9 cellular contexts compared by ENCODE assay signal in genomic region chr6:154410215-154410614, GRCh38. TPM values are rescaled to one million over a fixed set of nuclear protein-coding genes. Genes with fewer than 3 reads are reported as not detected.
DNase-seq lines count a peak whose midpoint lies in the region; ATAC-seq and TF ChIP-seq lines count a peak whose summit lies in the region.
"Had no signal": no experiment of that assay in that cellular context is flagged by ENCODE, and none has a peak within 500 bp of the region (broad histone marks: within the 10 kb centered on the region; RNA-seq: fewer than 3 reads in every experiment).

No MANE protein-coding gene starts in this region.

- H3K4me3 ChIP-seq in Karpas-422 (ENCODE audit: low read length) (no peak overlapping the region), dorsolateral prefrontal cortex (no peak overlapping the region), mesenchymal stem cell (ENCODE audit: insufficient read depth in 1 of 2, low read depth in 1 of 2, low read length in 2 of 2) (no peak overlapping the region), tibial artery (no peak overlapping the region)

- DNase-seq in Karpas-422 (no peak), dorsolateral prefrontal cortex (no peak), mesenchymal stem cell (no peak), tibial artery (no peak), germinal center (ENCODE audit: low spot score) (no peak), NCI-H345 (lab: John Stamatoyannopoulos, UW) (no peak)
- no peak for DNase-seq in stimulated activated CD8-positive, alpha-beta memory T cell treated with anti-CD3 and anti-CD28 coated beads, Interleukin-4, amount 100 ng/mL, for 48 hours

- H3K4me1 ChIP-seq in Karpas-422 (ENCODE audit: low read length) (peaks cover 39% of the 10 kb centered on the region), mesenchymal stem cell (ENCODE audit: control insufficient read depth, insufficient read depth, low read depth, low read length) (peaks cover 12% of the 10 kb centered on the region), tibial artery (peaks cover 0 to 54% (median 31%) of the 10 kb centered on the region in 4 donors)

- no peak for TF ChIP-seq CTCF in dorsolateral prefrontal cortex (IDR thresholded peaks at IDR 0.05 in 54 of 56, conservative IDR thresholded peaks at IDR 0.05 in 2 of 56; ENCODE audit: low read depth in 1 of 56, partially characterized antibody in 56 of 56)
- no peak for TF ChIP-seq CTCF in tibial artery (IDR thresholded peaks at IDR 0.05)

- peak overlapping the region; percentile 69 for H2BK120ac ChIP-seq in mesenchymal stem cell (ENCODE audit: low read depth, low read length)

- no peak overlapping the region for H4K8ac ChIP-seq in mesenchymal stem cell (ENCODE audit: low read length)

- H3K9me2 ChIP-seq in Karpas-422 (replicated peaks; ENCODE audit: insufficient read depth, low read length): no peaks in the 10 kb centered on the region

- H3K18ac ChIP-seq in mesenchymal stem cell (ENCODE audit: low read depth in 1 of 2, low read length in 2 of 2): peak overlapping the region in 1 of 2 experiments; percentile 58

- no peak overlapping the region for H3K14ac ChIP-seq in mesenchymal stem cell (ENCODE audit: low read length in 2 of 2)

- H3K36me3 ChIP-seq in Karpas-422 (ENCODE audit: insufficient read depth, low read length) (no peaks in the 10 kb centered on the region), mesenchymal stem cell (ENCODE audit: control insufficient read depth in 1 of 2, insufficient read depth in 2 of 2, low read depth in 1 of 2, low read length in 2 of 2) (peaks cover 7 to 26% of the 10 kb centered on the region in 2 experiments), tibial artery (peaks cover 5 to 24% (median 11%) of the 10 kb centered on the region in 3 donors)

- peak overlapping the region; percentile 30 for H3K4me2 ChIP-seq in Karpas-422 (ENCODE audit: low read depth, low read length, poor library complexity, severe bottlenecking)
- H3K4me2 ChIP-seq in mesenchymal stem cell (ENCODE audit: low read length, poor library complexity, severe bottlenecking): no peak overlapping the region

- no peak overlapping the region for H3K27ac ChIP-seq in Karpas-422 (ENCODE audit: low read length)
- H3K27ac ChIP-seq in dorsolateral prefrontal cortex: peak overlapping the region in 57 of 59 donors; percentile 2 to 91 (median 78)
- peak overlapping the region; percentile 94 for H3K27ac ChIP-seq in mesenchymal stem cell (ENCODE audit: low read length, poor library complexity, severe bottlenecking)
- peak overlapping the region; percentile 69 to 74 for H3K27ac ChIP-seq in tibial artery

- H2BK12ac ChIP-seq in mesenchymal stem cell (ENCODE audit: low read length in 2 of 2): peak overlapping the region; percentile 60 to 61

- 74% methylated on average over 4 of the region's 6 CpGs for WGBS in mesenchymal stem cell

- H3K27me3 ChIP-seq in Karpas-422 (ENCODE audit: low read length) (no peaks in the 10 kb centered on the region), dorsolateral prefrontal cortex (no peaks in the 10 kb centered on the region), mesenchymal stem cell (ENCODE audit: control insufficient read depth in 1 of 2, insufficient read depth in 1 of 2, low read length in 2 of 2) (no peaks in the 10 kb centered on the region), tibial artery (no peaks in the 10 kb centered on the region)

- H2AFZ ChIP-seq in Karpas-422 (ENCODE audit: low read length): peak overlapping the region; percentile 65; the same call in 1 of the 2 replicates
- peak overlapping the region; percentile 20 for H2AFZ ChIP-seq in mesenchymal stem cell (ENCODE audit: low read depth, low read length)

- peak overlapping the region; percentile 74 for H4K91ac ChIP-seq in mesenchymal stem cell (ENCODE audit: low read length)

- ATAC-seq in GM19324 (IDR thresholded peaks at IDR 0.05; ENCODE audit: low FRiP score, unreplicated experiment): no peak
- ATAC-seq: stimulated activated memory B cell treated with anti-CD40 and anti-IgM and Interleukin-4, amounts not matched to agents 10 μg/mL and 1 μg/mL and 100 μg/mL, for 72 hours had no signal

- H3K9ac ChIP-seq in Karpas-422 (ENCODE audit: low read length) (peak overlapping the region; percentile 6; the same call in 1 of the 2 replicates), mesenchymal stem cell (ENCODE audit: low read length) (peak overlapping the region; percentile 83)

- H2BK5ac ChIP-seq in mesenchymal stem cell (ENCODE audit: low read depth, low read length, poor library complexity, severe bottlenecking): peak overlapping the region; percentile 34

- intact Hi-C loops in dorsolateral prefrontal cortex (cut with DNase I) (loop anchor here in 1 of 2 donors (5.0 kb wide), 1 partner anchor 92 kb away; no protein-coding TSS in a partner anchor), tibial artery (cut with DNase I; ENCODE audit: low total_unique reads) (loop anchor here (5.0 to 10.0 kb wide), 2 partner anchors 95 to 248 kb away; no protein-coding TSS in a partner anchor)

- H4K20me1 ChIP-seq in Karpas-422 (ENCODE audit: insufficient read depth, low read depth, low read length): no peaks in the 10 kb centered on the region

- H3K79me1 ChIP-seq in mesenchymal stem cell (replicated peaks; ENCODE audit: low read length, poor library complexity, severe bottlenecking): peaks cover 20% of the 10 kb centered on the region

- H2BK15ac ChIP-seq in mesenchymal stem cell (ENCODE audit: low read depth, poor library complexity, severe bottlenecking): no peak overlapping the region

- H3K79me2 ChIP-seq in Karpas-422 (ENCODE audit: low read length): no peaks in the 10 kb centered on the region

- peak overlapping the region; percentile 55 to 90 for H3K4ac ChIP-seq in mesenchymal stem cell (ENCODE audit: low read depth in 1 of 2, low read length in 2 of 2)

- peak overlapping the region; percentile 82 for H2AK5ac ChIP-seq in mesenchymal stem cell (ENCODE audit: low read length, severe bottlenecking)

- no peak overlapping the region for H3K23ac ChIP-seq in mesenchymal stem cell (ENCODE audit: low read length in 2 of 2)

- H3K9me3 ChIP-seq in Karpas-422 (ENCODE audit: low read length) (no peaks in the 10 kb centered on the region), mesenchymal stem cell (ENCODE audit: control insufficient read depth, low read length) (no peaks in the 10 kb centered on the region), tibial artery (no peaks in the 10 kb centered on the region)

RNA-seq across cellular contexts. Expression of gene IPCEF1, which starts 53.6 kb away (rescaled TPM):
- not detected in 2 replicates for total RNA-seq in Karpas-422 (2014; rRNA removed; shearing (Covaris generic); ENCODE audit: low replicate concordance)
- 100 to 1,000 TPM in 83 of 120 experiments, 10 to 100 TPM in 37; 28.7 to 205 (median 114) TPM for total RNA-seq in dorsolateral prefrontal cortex
- 0.04 TPM for polyA plus RNA-seq in mesenchymal stem cell (2013, experiment 1 of 2)
- 0.07 TPM for polyA plus RNA-seq in mesenchymal stem cell (2013, experiment 2 of 2)

Comparison
In these comparisons a context has a peak if more than half of its experiments do, and no peak if none do; other contexts are left out.
1. RNA of gene IPCEF1, which starts 53.6 kb away (total RNA-seq): 28.7 to 205 TPM in dorsolateral prefrontal cortex; not detected in Karpas-422; every median in the first group is over 10 times any median in the second.